ENCODE assay signal across 1 cellular context in the genomic region with DNA sequence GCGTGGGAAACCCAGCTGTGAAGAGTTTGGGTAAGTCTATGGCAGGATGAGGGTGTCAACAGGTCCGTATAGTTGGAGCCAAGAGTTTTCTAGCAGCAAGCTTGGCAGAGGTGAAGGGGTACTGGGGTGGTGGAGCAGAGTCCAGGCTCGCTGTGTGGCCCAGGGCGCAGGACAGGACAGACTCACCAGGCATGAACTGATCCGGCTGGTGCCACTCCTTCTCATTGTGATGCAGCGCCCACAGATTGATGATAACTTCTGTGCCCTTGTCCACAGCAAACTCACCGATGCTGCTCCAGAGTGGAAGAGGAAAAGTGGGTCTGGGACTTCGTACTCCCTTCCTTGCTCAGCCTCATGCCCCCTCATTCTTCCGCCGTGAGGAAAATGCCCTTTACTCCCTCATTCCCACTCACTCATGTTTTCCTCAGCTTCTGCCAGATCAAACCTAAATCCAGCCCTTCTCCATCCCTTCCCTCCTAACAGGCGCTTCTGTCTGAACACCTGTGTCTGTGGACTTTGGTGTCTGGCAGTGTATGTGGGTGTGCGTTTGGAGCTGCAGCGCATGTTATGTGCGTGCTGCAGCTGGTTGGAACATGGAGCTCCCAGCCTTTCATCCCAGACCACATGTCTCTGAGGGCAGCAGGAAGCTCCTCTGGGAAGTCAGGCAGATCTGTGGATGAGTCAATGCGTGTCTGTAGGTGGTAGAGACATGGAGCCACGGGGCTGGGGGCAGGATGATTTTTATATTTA.
TF ChIP-seq lines count a peak whose summit lies in the region.

No MANE protein-coding gene starts in this region.

TF ChIP-seq in IMR-90, 13 proteins besides CTCF, POLR2A, EP300 and RAD21:
- no peak for TF ChIP-seq NFE2L2 (IDR thresholded peaks at IDR 0.05; ENCODE audit: low read depth, low read length)
- no peak for TF ChIP-seq MAZ (IDR thresholded peaks at IDR 0.05; ENCODE audit: borderline replicate concordance, low read depth, low read length)
- TF ChIP-seq MXI1 (IDR thresholded peaks at IDR 0.05; ENCODE audit: borderline replicate concordance, low read depth, low read length), result no peak
- TF ChIP-seq, protein P1, sequence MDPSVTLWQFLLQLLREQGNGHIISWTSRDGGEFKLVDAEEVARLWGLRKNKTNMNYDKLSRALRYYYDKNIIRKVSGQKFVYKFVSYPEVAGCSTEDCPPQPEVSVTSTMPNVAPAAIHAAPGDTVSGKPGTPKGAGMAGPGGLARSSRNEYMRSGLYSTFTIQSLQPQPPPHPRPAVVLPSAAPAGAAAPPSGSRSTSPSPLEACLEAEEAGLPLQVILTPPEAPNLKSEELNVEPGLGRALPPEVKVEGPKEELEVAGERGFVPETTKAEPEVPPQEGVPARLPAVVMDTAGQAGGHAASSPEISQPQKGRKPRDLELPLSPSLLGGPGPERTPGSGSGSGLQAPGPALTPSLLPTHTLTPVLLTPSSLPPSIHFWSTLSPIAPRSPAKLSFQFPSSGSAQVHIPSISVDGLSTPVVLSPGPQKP (IDR thresholded peaks at IDR 0.05; ENCODE audit: borderline replicate concordance, low read depth, low read length), result no peak
- TF ChIP-seq FOS (IDR thresholded peaks at IDR 0.05; ENCODE audit: low read depth, low read length), result no peak
- TF ChIP-seq BHLHE40 (IDR thresholded peaks at IDR 0.05; ENCODE audit: low read depth, low read length), result no peak
- TF ChIP-seq MAFK (IDR thresholded peaks at IDR 0.05; ENCODE audit: low read depth, low read length), result no peak
- TF ChIP-seq USF2 (IDR thresholded peaks at IDR 0.05; ENCODE audit: low read depth, low read length), result no peak
- no peak for TF ChIP-seq CHD1 (IDR thresholded peaks at IDR 0.05; ENCODE audit: low read depth, low read length)
- no peak for TF ChIP-seq SMC3 (IDR thresholded peaks at IDR 0.05; ENCODE audit: low read depth, low read length)
- no peak for TF ChIP-seq RFX5 (IDR thresholded peaks at IDR 0.05; ENCODE audit: low read depth, low read length)
- TF ChIP-seq CEBPB (IDR thresholded peaks at IDR 0.05; ENCODE audit: low read depth, low read length), result no peak
- no peak for TF ChIP-seq RCOR1 (IDR thresholded peaks at IDR 0.05; ENCODE audit: insufficient replicate concordance, low read length)
